ENCODE assay signal across 1 cellular context in the genomic region with DNA sequence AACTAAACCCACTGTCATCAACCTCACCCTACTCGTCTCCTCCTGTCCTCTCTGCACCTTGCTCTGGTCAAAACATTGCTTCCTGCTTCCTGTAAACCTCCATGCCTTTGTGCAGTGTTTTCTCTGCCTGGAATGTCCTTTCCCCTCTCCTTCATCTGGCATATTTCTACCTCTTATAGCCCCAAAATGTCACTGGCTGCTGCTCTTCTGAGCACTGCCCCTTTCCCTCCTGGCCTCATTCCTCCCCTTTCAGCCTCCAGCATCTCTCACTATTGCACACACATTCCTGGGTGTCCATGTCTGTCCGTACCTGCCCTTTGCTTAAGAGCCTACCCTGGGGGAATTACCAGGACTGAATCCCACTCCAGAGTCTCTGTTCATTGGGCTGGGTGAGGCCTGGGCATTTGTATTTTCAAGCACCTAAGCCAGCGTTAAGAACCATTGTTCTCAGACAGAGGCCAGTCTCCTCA.
TF ChIP-seq lines count a peak whose summit lies in the region.

No MANE protein-coding gene starts in this region.

TF ChIP-seq in H1, 55 proteins besides CTCF, POLR2A, EP300 and RAD21:
- no peak for TF ChIP-seq NANOG (IDR thresholded peaks at IDR 0.05; ENCODE audit: insufficient read depth, low read depth, low read length, poor library complexity, severe bottlenecking)
- no peak for TF ChIP-seq ZNF274 (IDR thresholded peaks at IDR 0.05; ENCODE audit: borderline replicate concordance, extremely low read depth, low read length)
- TF ChIP-seq RNF2 (IDR thresholded peaks at IDR 0.05; ENCODE audit: borderline replicate concordance, low read depth, low read length, missing control alignments, poor library complexity, severe bottlenecking) = no peak
- TF ChIP-seq HDAC6 (IDR thresholded peaks at IDR 0.05; ENCODE audit: low read depth, low read length) = no peak
- TF ChIP-seq CTBP2 (IDR thresholded peaks at IDR 0.05; ENCODE audit: borderline replicate concordance, insufficient read depth, insufficient read length, low read length) = no peak
- TF ChIP-seq EZH2 (IDR thresholded peaks at IDR 0.05; ENCODE audit: low read depth, low read length, severe bottlenecking) = no peak
- TF ChIP-seq, protein P1, sequence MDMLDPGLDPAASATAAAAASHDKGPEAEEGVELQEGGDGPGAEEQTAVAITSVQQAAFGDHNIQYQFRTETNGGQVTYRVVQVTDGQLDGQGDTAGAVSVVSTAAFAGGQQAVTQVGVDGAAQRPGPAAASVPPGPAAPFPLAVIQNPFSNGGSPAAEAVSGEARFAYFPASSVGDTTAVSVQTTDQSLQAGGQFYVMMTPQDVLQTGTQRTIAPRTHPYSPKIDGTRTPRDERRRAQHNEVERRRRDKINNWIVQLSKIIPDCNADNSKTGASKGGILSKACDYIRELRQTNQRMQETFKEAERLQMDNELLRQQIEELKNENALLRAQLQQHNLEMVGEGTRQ (IDR thresholded peaks at IDR 0.05; ENCODE audit: low read length) = no peak
- no peak for TF ChIP-seq BCL11A (IDR thresholded peaks at IDR 0.05; ENCODE audit: low read depth in 2 of 2, low read length in 2 of 2)
TF ChIP-seq in H1: peak in this region for 0.
